In genomic region chr15:74209997-74210573, GRCh38 we compare ENCODE assay signal across 1 cellular context.
TF ChIP-seq lines count a peak whose summit lies in the region.

No MANE protein-coding gene starts in this region.

TF ChIP-seq in H1, 55 proteins besides CTCF, POLR2A, EP300 and RAD21 (continued from another document):
- TF ChIP-seq ATF2 (IDR thresholded peaks at IDR 0.05; ENCODE audit: low read length), result no peak
- TF ChIP-seq GABPA (IDR thresholded peaks at IDR 0.05; ENCODE audit: borderline replicate concordance, insufficient read depth, low read length), result no peak
- TF ChIP-seq TBP (IDR thresholded peaks at IDR 0.05; ENCODE audit: low read depth, low read length), result no peak
- TF ChIP-seq CTBP2 (IDR thresholded peaks at IDR 0.05; ENCODE audit: borderline replicate concordance, insufficient read depth, insufficient read length, low read length), result no peak
- no peak for TF ChIP-seq EGR1 (IDR thresholded peaks at IDR 0.05; ENCODE audit: borderline replicate concordance, low read depth, low read length)
- TF ChIP-seq TEAD4 (IDR thresholded peaks at IDR 0.05; ENCODE audit: low read depth, low read length), result no peak
- no peak for TF ChIP-seq CHD1 (IDR thresholded peaks at IDR 0.05; ENCODE audit: low read depth, low read length)
- TF ChIP-seq SIN3A (conservative IDR thresholded peaks at IDR 0.05 in 1 of 2, IDR thresholded peaks at IDR 0.05 in 1 of 2; ENCODE audit: low read depth in 1 of 2, low read length in 2 of 2), result no peak
- no peak for TF ChIP-seq ASH2L (IDR thresholded peaks at IDR 0.05; ENCODE audit: low read length)
